Comparison of ENCODE assay signal across 11 cellular contexts in genomic region chr1:54253480-54253879, GRCh38. TPM values are rescaled to one million over a fixed set of nuclear protein-coding genes. Genes with fewer than 3 reads are reported as not detected.
DNase-seq lines count a peak whose midpoint lies in the region; ATAC-seq and TF ChIP-seq lines count a peak whose summit lies in the region.
"Had no signal": no experiment of that assay in that cellular context is flagged by ENCODE, and none has a peak within 500 bp of the region (broad histone marks: within the 10 kb centered on the region; RNA-seq: fewer than 3 reads in every experiment).

No MANE protein-coding gene starts in this region.

- H3K9me3 Mint-ChIP-seq in activated naive CD8-positive, alpha-beta T cell treated with anti-CD3 and anti-CD28 coated beads, Interleukin-2, amount 10 ng/mL, durations not matched to agents 7 days and 5 days: no peaks in the 10 kb centered on the region
- H3K9me3 Mint-ChIP-seq in glutamatergic neuron (ENCODE audit: unreplicated experiment): peaks cover 59% of the 10 kb centered on the region
- H3K9me3 Mint-ChIP-seq: CD8-positive, alpha-beta memory T cell had no signal

- peaks cover 15% of the 10 kb centered on the region for H3K36me3 ChIP-seq in right atrium auricular region
- peaks cover 0 to 10% of the 10 kb centered on the region in 2 donors for H3K36me3 ChIP-seq in vagina

- H3K4me3 Mint-ChIP-seq in activated naive CD8-positive, alpha-beta T cell treated with anti-CD3 and anti-CD28 coated beads, Interleukin-2, amount 10 ng/mL, durations not matched to agents 7 days and 5 days: no peak overlapping the region
- no peak overlapping the region for H3K4me3 Mint-ChIP-seq in glutamatergic neuron (ENCODE audit: unreplicated experiment)
- H3K4me3 Mint-ChIP-seq: CD8-positive, alpha-beta memory T cell had no signal

- H3K36me3 Mint-ChIP-seq in activated naive CD8-positive, alpha-beta T cell treated with anti-CD3 and anti-CD28 coated beads, Interleukin-2, amount 10 ng/mL, durations not matched to agents 7 days and 5 days: peaks cover 5% of the 10 kb centered on the region
- peaks cover 5% of the 10 kb centered on the region for H3K36me3 Mint-ChIP-seq in glutamatergic neuron (ENCODE audit: unreplicated experiment)

- H3K4me3 ChIP-seq in right atrium auricular region: no peak overlapping the region
- H3K4me3 ChIP-seq in vagina: no peak overlapping the region

- H3K27me3 ChIP-seq in right atrium auricular region: no peaks in the 10 kb centered on the region
- H3K27me3 ChIP-seq in vagina: no peaks in the 10 kb centered on the region

- TF ChIP-seq POLR2A in vagina (IDR thresholded peaks at IDR 0.05): no peak

- H3K4me1 ChIP-seq in right atrium auricular region: peaks cover 0 to 9% of the 10 kb centered on the region in 2 donors
- H3K4me1 ChIP-seq in vagina: peaks cover 40% of the 10 kb centered on the region

- POLR2A ChIA-PET in activated naive CD8-positive, alpha-beta T cell treated with anti-CD3 and anti-CD28 coated beads, Interleukin-2, amount 10 ng/mL, durations not matched to agents 7 days and 5 days (lab: Charles Lee): no interaction called here

- H3K9me3 ChIP-seq in right atrium auricular region (no peaks in the 10 kb centered on the region), vagina (no peaks in the 10 kb centered on the region)

- ATAC-seq in left ventricle myocardium superior (peak; percentile 49), GM21515 (IDR thresholded peaks at IDR 0.05; ENCODE audit: unreplicated experiment) (no peak), GM18909 (IDR thresholded peaks at IDR 0.05; ENCODE audit: poor library complexity, unreplicated experiment) (no peak)
- no peak for ATAC-seq in activated naive CD8-positive, alpha-beta T cell treated with anti-CD3 and anti-CD28 coated beads, Interleukin-2, amount 10 ng/mL, durations not matched to agents 7 days and 5 days (ENCODE audit: low read depth)

- TF ChIP-seq CTCF in right atrium auricular region (IDR thresholded peaks at IDR 0.05) (no peak), glutamatergic neuron (IDR thresholded peaks at IDR 0.05; ENCODE audit: partially characterized antibody, unreplicated experiment) (no peak), vagina (IDR thresholded peaks at IDR 0.05) (no peak)

- intact Hi-C loops in left ventricle myocardium superior (cut with micrococcal nuclease): no loop called here
- intact Hi-C loops in vagina (cut with DNase I): no loop called here

- peaks cover 7% of the 10 kb centered on the region for H3K4me1 Mint-ChIP-seq in activated naive CD8-positive, alpha-beta T cell treated with anti-CD3 and anti-CD28 coated beads, Interleukin-2, amount 10 ng/mL, durations not matched to agents 7 days and 5 days
- H3K4me1 Mint-ChIP-seq in glutamatergic neuron (ENCODE audit: low read depth, unreplicated experiment): peaks cover 66% of the 10 kb centered on the region

- no peaks in the 10 kb centered on the region for H3K27me3 Mint-ChIP-seq in activated naive CD8-positive, alpha-beta T cell treated with anti-CD3 and anti-CD28 coated beads, Interleukin-2, amount 10 ng/mL, durations not matched to agents 7 days and 5 days
- peaks cover 53% of the 10 kb centered on the region for H3K27me3 Mint-ChIP-seq in glutamatergic neuron (ENCODE audit: unreplicated experiment)

- peak overlapping the region; percentile 0 for H3K27ac Mint-ChIP-seq in activated naive CD8-positive, alpha-beta T cell treated with anti-CD3 and anti-CD28 coated beads, Interleukin-2, amount 10 ng/mL, durations not matched to agents 7 days and 5 days
- peak overlapping the region; percentile 92 for H3K27ac Mint-ChIP-seq in glutamatergic neuron (ENCODE audit: unreplicated experiment)

- H3K27ac ChIP-seq in right atrium auricular region: no peak overlapping the region
- peak overlapping the region; percentile 45 for H3K27ac ChIP-seq in vagina

- no peak for DNase-seq in left ventricle myocardium superior
- no peak for DNase-seq in right atrium auricular region (ENCODE audit: low spot score)
- no peak for DNase-seq in activated naive CD8-positive, alpha-beta T cell treated with anti-CD3 and anti-CD28 coated beads, Interleukin-2, amount 10 ng/mL, durations not matched to agents 7 days and 5 days
- DNase-seq in glutamatergic neuron: no peak
- no peak for DNase-seq in vagina (ENCODE audit: extremely low spot score in 2 of 2)
- DNase-seq in NCI-H1436 treated with DMSO at 0.1 percent for 48 hours (lab: John Stamatoyannopoulos, UW): no peak
- DNase-seq: CD8-positive, alpha-beta memory T cell; erythroblast; occipital lobe had no signal

RNA-seq across cellular contexts. Expression of gene MRPL37, which starts 53.5 kb away (rescaled TPM):
- total RNA-seq in left ventricle myocardium superior (81.2 TPM), right atrium auricular region (10 to 100 TPM; 63.1 to 75.9 TPM), glutamatergic neuron (ENCODE audit: unreplicated experiment) (50.9 TPM), vagina (45.9 TPM)
- total RNA-seq in activated naive CD8-positive, alpha-beta T cell treated with anti-CD3 and anti-CD28 coated beads, Interleukin-2, amount 10 ng/mL, durations not matched to agents 7 days and 5 days: 10 to 100 TPM; 71.8 to 81.6 TPM

RNA-seq across cellular contexts. Expression of gene CYB5RL, which starts 53.6 kb away (rescaled TPM):
- 5.9 TPM for total RNA-seq in left ventricle myocardium superior
- total RNA-seq in right atrium auricular region: 1 to 10 TPM; 2.0 to 3.5 TPM
- 10 to 100 TPM; 11.6 to 13.3 TPM for total RNA-seq in activated naive CD8-positive, alpha-beta T cell treated with anti-CD3 and anti-CD28 coated beads, Interleukin-2, amount 10 ng/mL, durations not matched to agents 7 days and 5 days
- total RNA-seq in glutamatergic neuron (ENCODE audit: unreplicated experiment): 6.8 TPM
- total RNA-seq in vagina: 3.7 TPM
